26 cellular contexts compared by ENCODE assay signal in the genomic region with DNA sequence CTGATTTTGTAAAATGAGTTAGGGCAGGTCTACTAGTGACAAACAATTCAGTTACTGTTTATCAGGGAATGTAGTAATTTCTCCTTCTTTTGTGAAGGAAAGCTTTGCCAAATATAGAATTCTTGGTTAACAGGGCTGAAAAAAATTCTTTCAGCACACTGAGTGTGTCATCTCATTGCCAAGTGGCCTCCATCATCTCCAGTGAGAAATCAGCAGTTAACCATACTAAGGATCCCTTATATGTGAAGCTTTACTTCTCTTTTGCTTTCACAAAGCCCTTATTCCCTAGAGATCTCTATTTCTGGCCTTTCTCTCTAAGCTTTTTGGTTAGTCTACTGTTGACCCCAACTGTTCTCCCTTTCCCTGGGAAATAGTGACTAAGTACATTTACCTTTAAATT.
"Had no signal": no experiment of that assay in that cellular context is flagged by ENCODE, and none has a peak within 500 bp of the region (broad histone marks: within the 10 kb centered on the region; RNA-seq: fewer than 3 reads in every experiment).

No MANE protein-coding gene starts in this region.

- H3K27me3 ChIP-seq: stomach, suprapubic skin, tibial nerve had no signal

- H3K27ac ChIP-seq: stomach, suprapubic skin, tibial nerve, VCaP had no signal

- FAIRE-seq: frontal cortex, islet of Langerhans, small intestine had no signal

- ATAC-seq: activated CD8-positive, alpha-beta memory T cell treated with anti-CD3 and anti-CD28 coated beads, Interleukin-2, amount 10 ng/mL, durations not matched to agents 7 days and 5 days; activated CD8-positive, alpha-beta T cell treated with anti-CD3 and anti-CD28 coated beads for 36 hours; activated naive CD8-positive, alpha-beta T cell treated with anti-CD3 and anti-CD28 coated beads, Interleukin-2, amount 50 U/mL, for 24 hours; left ventricle myocardium superior; mucosa of descending colon; sciatic nerve; stimulated activated effector memory CD8-positive, alpha-beta T cell treated with anti-CD3 and anti-CD28 coated beads, Interleukin-12 subunit alpha, Interleukin-12 subunit beta, amount 100 ng/mL, for 72 hours had no signal

- H3K9me3 ChIP-seq: suprapubic skin had no signal

- H3K4me1 ChIP-seq: stomach, suprapubic skin, tibial nerve had no signal

- DNase-seq: activated CD4-positive, alpha-beta T cell treated with anti-CD3 and anti-CD28 coated beads, Interleukin-2, amount 10 ng/mL, durations not matched to agents 7 days and 5 days; activated CD4-positive, CD25-positive, alpha-beta regulatory T cell treated with anti-CD3 and anti-CD28 coated beads, Interleukin-2, amount 50 U/mL, for 72 hours; activated CD8-positive, alpha-beta memory T cell treated with anti-CD3 and anti-CD28 coated beads, Interleukin-2, amount 10 ng/mL, durations not matched to agents 7 days and 5 days; activated CD8-positive, alpha-beta T cell treated with anti-CD3 and anti-CD28 coated beads for 36 hours; activated gamma-delta T cell; activated naive CD4-positive, alpha-beta T cell treated with anti-CD3 and anti-CD28 coated beads, Interleukin-2, amount 50 U/mL, for 16 hours; activated naive CD8-positive, alpha-beta T cell treated with anti-CD3 and anti-CD28 coated beads, Interleukin-2, amount 50 U/mL, for 24 hours; activated T-cell treated with anti-CD3 and anti-CD28 coated beads for 4 hours; aorta; effector CD8-positive, alpha-beta T cell; erythroblast; hypothalamus; left ventricle myocardium superior; mucosa of descending colon; naive B cell; occipital lobe; small intestine; stimulated activated CD4-positive, alpha-beta T cell treated with anti-CD3 and anti-CD28 coated beads, Interleukin-2, amount 100 ng/mL, for 24 hours; stomach had no signal

- H3K4me3 ChIP-seq: mucosa of descending colon, stomach, suprapubic skin, tibial nerve had no signal
